In genomic region chr12:132358241-132359225, GRCh38 we compare ENCODE assay signal across 7 cellular contexts. TPM values are rescaled to one million over a fixed set of nuclear protein-coding genes. Genes with fewer than 3 reads are reported as not detected.
"Had no signal": no experiment of that assay in that cellular context is flagged by ENCODE, and none has a peak within 500 bp of the region (broad histone marks: within the 10 kb centered on the region; RNA-seq: fewer than 3 reads in every experiment).

No MANE protein-coding gene starts in this region.

RNA-seq across cellular contexts. Expression of gene GALNT9, which starts 29.1 kb away (rescaled TPM):
- total RNA-seq: activated CD4-positive, alpha-beta memory T cell treated with anti-CD3 and anti-CD28 coated beads, Interleukin-2, amount 10 ng/mL, durations not matched to agents 7 days and 5 days; activated CD8-positive, alpha-beta memory T cell treated with anti-CD3 and anti-CD28 coated beads, Interleukin-2, amount 10 ng/mL, durations not matched to agents 7 days and 5 days; activated naive CD8-positive, alpha-beta T cell treated with anti-CD3 and anti-CD28 coated beads for 36 hours; body of pancreas; cardiac septum; NCI-H460; RPMI7951 had no signal
